8 cellular contexts compared by ENCODE assay signal in the genomic region with DNA sequence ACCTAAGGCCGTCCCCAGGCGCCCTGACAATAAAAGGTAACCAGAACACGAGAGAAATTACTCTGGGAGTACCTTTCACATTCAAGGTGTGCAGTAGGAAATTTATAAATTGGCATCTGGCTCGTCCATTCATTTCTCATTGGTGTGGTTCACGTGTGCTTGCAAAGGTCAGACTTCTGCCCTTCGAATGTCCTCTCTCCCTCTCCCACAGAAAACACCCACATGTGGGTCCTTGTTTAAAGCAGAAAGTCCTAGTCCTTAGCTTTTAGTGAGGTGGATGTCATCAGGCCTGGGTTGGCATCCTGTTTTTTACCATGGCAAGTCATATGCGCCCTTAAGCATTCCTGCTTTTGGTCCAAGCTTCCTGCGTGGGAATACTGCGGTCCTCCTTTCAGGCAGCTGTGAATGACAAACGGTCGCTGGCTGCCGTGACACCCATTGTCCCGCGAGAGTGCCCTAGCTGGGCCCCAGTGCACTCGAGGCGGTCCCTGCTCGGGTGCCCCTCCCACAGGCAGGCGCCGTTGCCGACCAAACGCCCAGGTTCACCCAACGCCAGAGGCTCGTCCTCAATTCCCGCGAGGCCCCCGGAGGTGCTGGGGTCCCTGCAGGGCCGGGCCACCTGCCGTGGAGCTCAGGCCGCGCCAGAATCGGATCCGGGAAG. TPM values are rescaled to one million over a fixed set of nuclear protein-coding genes. Genes with fewer than 3 reads are reported as not detected.
DNase-seq lines count a peak whose midpoint lies in the region; ATAC-seq and TF ChIP-seq lines count a peak whose summit lies in the region.

Gene NUDT19 (plus strand): TSS at position 531 of the 661 bp plus-strand sequence. CDS start 140 bp downstream, outside the sequence.

- intact Hi-C loops in activated naive CD4-positive, alpha-beta T cell treated with anti-CD3 and anti-CD28 coated beads for 36 hours (cut with micrococcal nuclease) = loop anchor here (1.0 to 5.0 kb wide), 11 partner anchors 16 to 1481 kb away; partner anchors contain the start of genes ANKRD27, CEBPG, FAAP24 and GPATCH1

- peak within 1 kb of the TSS; percentile 39 for H3K4me3 ChIP-seq in HAP-1
- peak within 1 kb of the TSS; percentile 79 for H3K4me3 ChIP-seq in MG63
- peak within 1 kb of the TSS; percentile 69 for H3K4me3 ChIP-seq in thymus (ENCODE audit: low read length)

- no peaks in the 10 kb centered on the region for H3K27me3 Mint-ChIP-seq in activated naive CD4-positive, alpha-beta T cell treated with anti-CD3 and anti-CD28 coated beads for 36 hours (ENCODE audit: low read depth)

- peak within 1 kb of the TSS; percentile 93 for H3K4me3 Mint-ChIP-seq in activated naive CD4-positive, alpha-beta T cell treated with anti-CD3 and anti-CD28 coated beads for 36 hours

- H3K36me3 Mint-ChIP-seq in activated naive CD4-positive, alpha-beta T cell treated with anti-CD3 and anti-CD28 coated beads for 36 hours (ENCODE audit: low read depth) = peaks cover 24% of the 10 kb centered on the region

- peak; percentile 96 for ATAC-seq in omental fat pad (ENCODE audit: low FRiP score)

- H3K36me3 ChIP-seq in HAP-1 (replicated peaks) (peaks cover 22% of the 10 kb centered on the region), MG63 (peaks cover 40% of the 10 kb centered on the region), thymus (ENCODE audit: control insufficient read depth, insufficient read depth) (no peaks in the 10 kb centered on the region)

- H3K27ac Mint-ChIP-seq in activated naive CD4-positive, alpha-beta T cell treated with anti-CD3 and anti-CD28 coated beads for 36 hours = peak within 1 kb of the TSS; percentile 88

- CTCF ChIA-PET in activated naive CD4-positive, alpha-beta T cell treated with anti-CD3 and anti-CD28 coated beads for 36 hours (lab: Charles Lee) = interaction anchor here (1.1 to 1.3 kb wide), 2 partner anchors 15 kb away, joined by 3 to 4 read pairs; no protein-coding TSS in a partner anchor

- no peaks in the 10 kb centered on the region for H3K9me3 Mint-ChIP-seq in activated naive CD4-positive, alpha-beta T cell treated with anti-CD3 and anti-CD28 coated beads for 36 hours

- DNase-seq in GM03348 (ENCODE audit: low spot score) (peak; percentile 95), HAP-1 (ENCODE audit: low spot score in 2 of 2) (peak; percentile 79 to 90), MG63 (peak; percentile 97), SK-MEL-5 (ENCODE audit: low read depth, low spot score) (peak; percentile 77), germinal center (ENCODE audit: low spot score) (peak; percentile 82), omental fat pad (ENCODE audit: low spot score) (peak; percentile 29)
- peak; percentile 90 for DNase-seq in activated naive CD4-positive, alpha-beta T cell treated with anti-CD3 and anti-CD28 coated beads for 36 hours

- H3K27me3 ChIP-seq in HAP-1 (ENCODE audit: low read depth) = no peaks in the 10 kb centered on the region
- no peaks in the 10 kb centered on the region for H3K27me3 ChIP-seq in MG63
- H3K27me3 ChIP-seq in thymus (ENCODE audit: control insufficient read depth, insufficient read depth) = no peaks in the 10 kb centered on the region

- no peak for TF ChIP-seq CTCF in omental fat pad (IDR thresholded peaks at IDR 0.05)

- H3K4me1 Mint-ChIP-seq in activated naive CD4-positive, alpha-beta T cell treated with anti-CD3 and anti-CD28 coated beads for 36 hours (ENCODE audit: low read depth) = peaks cover 49% of the 10 kb centered on the region

- 17% methylated on average over 32 of the region's 32 CpGs for WGBS in thymus

- in situ Hi-C loops in HAP-1 (cut with MboI; ENCODE audit: low sequenced_read_pairs) (loop anchor here (25.0 kb wide), 1 partner anchor 496 kb away; the partner anchor contains the start of gene LRP3), SK-MEL-5 (cut with HindIII; ENCODE audit: low pct_unique_long_range_greater_than_20kb, low sequenced_read_pairs) (no loop called here)

- peaks cover 4% of the 10 kb centered on the region; the same call in 1 of the 2 replicates for H3K9me3 ChIP-seq in HAP-1
- H3K9me3 ChIP-seq in MG63 = peaks cover 6% of the 10 kb centered on the region
- H3K9me3 ChIP-seq in thymus (ENCODE audit: control insufficient read depth) = no peaks in the 10 kb centered on the region

- H3K27ac ChIP-seq in thymus (ENCODE audit: low read depth) = peak within 1 kb of the TSS; percentile 77

- H3K4me1 ChIP-seq in HAP-1 (peaks cover 20% of the 10 kb centered on the region), thymus (ENCODE audit: control insufficient read depth, insufficient read depth, low read length) (peaks cover 7% of the 10 kb centered on the region)

RNA-seq across cellular contexts. Expression of gene NUDT19, which starts in this region (rescaled TPM):
- total RNA-seq in MG63 (2014; rRNA removed; shearing (Covaris generic); ENCODE audit: low replicate concordance) = 18.0 and 22.4 TPM in 2 replicates
- 13.5 and 15.6 TPM in 2 replicates for total RNA-seq in SK-MEL-5 (2014; rRNA removed; shearing (Covaris generic))
- polyA plus RNA-seq in SK-MEL-5 (2015; cell fraction: cytosol; rRNA removed) = 21.4 and 23.7 TPM in 2 replicates
- 5.9 and 9.3 TPM in 2 replicates for polyA plus RNA-seq in SK-MEL-5 (2015; cell fraction: nucleus; rRNA removed)
- total RNA-seq in activated naive CD4-positive, alpha-beta T cell treated with anti-CD3 and anti-CD28 coated beads for 36 hours = 10 to 100 TPM; 11.9 to 13.6 TPM
- total RNA-seq in omental fat pad = 10 to 100 TPM in 2 of 4 donors, 1 to 10 TPM in 2; 6.1 to 15.9 (median 9.7) TPM
- polyA plus RNA-seq in thymus = 11.1 TPM

Comparison
In these comparisons a context has a peak if more than half of its experiments do, and no peak if none do; other contexts are left out.
1. Peak in every context shown above with its lines: DNase-seq, ATAC-seq, H3K4me3 ChIP-seq and H3K27ac ChIP-seq.
2. DNase-seq: peak in every context shown above with its lines; median percentile 97 in MG63; 95 in GM03348; 90 in activated naive CD4-positive, alpha-beta T cell treated with anti-CD3 and anti-CD28 coated beads for 36 hours; 84 in HAP-1; 82 in germinal center; 77 in SK-MEL-5; 29 in omental fat pad.